1 cellular context compared by ENCODE assay signal in genomic region chr22:32764330-32765116, GRCh38.
TF ChIP-seq lines count a peak whose summit lies in the region.

No MANE protein-coding gene starts in this region.

TF ChIP-seq in K562, 482 proteins besides CTCF, POLR2A, EP300 and RAD21 (continued from another document):
- no peak for TF ChIP-seq MLLT1 (IDR thresholded peaks at IDR 0.05)
- TF ChIP-seq ZNF584 (CRISPR knock-in tag; IDR thresholded peaks at IDR 0.05; ENCODE audit: low read depth): 0 out of 2 replicates have a peak, but pooled peaks have one; percentile 31
- no peak for TF ChIP-seq MLX (CRISPR knock-in tag; conservative IDR thresholded peaks at IDR 0.05)
- no peak for TF ChIP-seq HDGF (IDR thresholded peaks at IDR 0.05)
- no peak for TF ChIP-seq ELF2 (CRISPR knock-in tag; IDR thresholded peaks at IDR 0.05)
- TF ChIP-seq USF2 (CRISPR knock-in tag; IDR thresholded peaks at IDR 0.05): peak; percentile 55
- no peak for TF ChIP-seq CSDE1 (IDR thresholded peaks at IDR 0.05)
- no peak for TF ChIP-seq ZBTB12 (CRISPR knock-in tag; IDR thresholded peaks at IDR 0.05)
- no peak for TF ChIP-seq ZNF197 (CRISPR knock-in tag; IDR thresholded peaks at IDR 0.05; ENCODE audit: low read depth)
- no peak for TF ChIP-seq FOXK2 (conservative IDR thresholded peaks at IDR 0.05 in 1 of 2, IDR thresholded peaks at IDR 0.05 in 1 of 2; ENCODE audit: low read depth in 2 of 2)
- no peak for TF ChIP-seq ZNF830 (CRISPR knock-in tag; IDR thresholded peaks at IDR 0.05)
- TF ChIP-seq KLF6 (CRISPR knock-in tag; IDR thresholded peaks at IDR 0.05; ENCODE audit: borderline replicate concordance): no peak
- no peak for TF ChIP-seq ZNF280B (CRISPR knock-in tag; IDR thresholded peaks at IDR 0.05)
- peak; percentile 39; the same call in 1 of the 2 replicates for TF ChIP-seq VEZF1 (CRISPR knock-in tag; IDR thresholded peaks at IDR 0.05)
- no peak for TF ChIP-seq NKRF (IDR thresholded peaks at IDR 0.05; ENCODE audit: borderline replicate concordance)
- TF ChIP-seq TFE3 (CRISPR knock-in tag; IDR thresholded peaks at IDR 0.05): peak; percentile 95
- TF ChIP-seq ZEB2 (IDR thresholded peaks at IDR 0.05): no peak
- no peak for TF ChIP-seq PCBP1 (IDR thresholded peaks at IDR 0.05; ENCODE audit: low read depth, low read length, poor library complexity, severe bottlenecking)
- TF ChIP-seq CEBPG (CRISPR knock-in tag; IDR thresholded peaks at IDR 0.05): no peak
- peak; percentile 34 to 62; a peak in 1 of 4 replicates for TF ChIP-seq CEBPG (tag; conservative IDR thresholded peaks at IDR 0.05 in 1 of 2, IDR thresholded peaks at IDR 0.05 in 1 of 2)
- no peak for TF ChIP-seq BCLAF1 (IDR thresholded peaks at IDR 0.05; ENCODE audit: borderline replicate concordance in 1 of 2, control insufficient read depth in 1 of 2, low read depth in 2 of 2, low read length in 1 of 2)
- no peak for TF ChIP-seq ZFX (CRISPR knock-in tag; IDR thresholded peaks at IDR 0.05)
- TF ChIP-seq PRPF4 (IDR thresholded peaks at IDR 0.05; ENCODE audit: insufficient read depth, low read depth, low read length, poor library complexity, severe bottlenecking): no peak
- TF ChIP-seq ELF4 (CRISPR knock-in tag; IDR thresholded peaks at IDR 0.05): no peak
- peak; percentile 75 for TF ChIP-seq RAD51 (IDR thresholded peaks at IDR 0.05; ENCODE audit: borderline replicate concordance, low read depth)
- TF ChIP-seq ZNF316 (IDR thresholded peaks at IDR 0.05): no peak
- peak; percentile 33; the same call in 1 of the 2 replicates for TF ChIP-seq USF1 (CRISPR knock-in tag; IDR thresholded peaks at IDR 0.05)
- no peak for TF ChIP-seq ARHGAP35 (IDR thresholded peaks at IDR 0.05; ENCODE audit: partially characterized antibody)
- TF ChIP-seq GABPA (tag; conservative IDR thresholded peaks at IDR 0.05; ENCODE audit: low read depth): peak; percentile 48; the same call in 1 of the 2 replicates
- TF ChIP-seq KHSRP (IDR thresholded peaks at IDR 0.05): no peak
- peak in 1 of 2 experiments; percentile 82; a peak in 3 of 4 replicates for TF ChIP-seq SRF (CRISPR knock-in tag; IDR thresholded peaks at IDR 0.05)
- 0 out of 2 replicates have a peak, but pooled peaks have one; percentile 35 for TF ChIP-seq ZNF589 (CRISPR knock-in tag; IDR thresholded peaks at IDR 0.05; ENCODE audit: low read depth)
- no peak for TF ChIP-seq ELF1 (tag; IDR thresholded peaks at IDR 0.05)
- TF ChIP-seq TOE1 (IDR thresholded peaks at IDR 0.05; ENCODE audit: borderline replicate concordance): peak; percentile 81; the same call in 1 of the 2 replicates
- no peak for TF ChIP-seq TOE1 (CRISPR knock-in tag; IDR thresholded peaks at IDR 0.05; ENCODE audit: borderline replicate concordance, low read depth)
